Comparison of ENCODE assay signal across 1 cellular context in genomic region chr6:93164781-93165180, GRCh38.
TF ChIP-seq lines count a peak whose summit lies in the region.

No MANE protein-coding gene starts in this region.

TF ChIP-seq in H1, 55 proteins besides CTCF, POLR2A, EP300 and RAD21 (continued from another document):
- no peak for TF ChIP-seq CHD1 (IDR thresholded peaks at IDR 0.05; ENCODE audit: low read depth, low read length)
- no peak for TF ChIP-seq BCL11A (IDR thresholded peaks at IDR 0.05; ENCODE audit: low read depth in 2 of 2, low read length in 2 of 2)
